In genomic region chr3:172092658-172093057, GRCh38 we compare ENCODE assay signal across 18 cellular contexts. TPM values are rescaled to one million over a fixed set of nuclear protein-coding genes. Genes with fewer than 3 reads are reported as not detected.
A peak's percentile ranks its signal among the peaks of the same experiment; 100 is the strongest.
DNase-seq lines count a peak whose midpoint lies in the region; ATAC-seq and TF ChIP-seq lines count a peak whose summit lies in the region.
"Had no signal": no experiment of that assay in that cellular context is flagged by ENCODE, and none has a peak within 500 bp of the region (broad histone marks: within the 10 kb centered on the region; RNA-seq: fewer than 3 reads in every experiment).

No MANE protein-coding gene starts in this region.

- H3K27me3 Mint-ChIP-seq in endodermal cell (ENCODE audit: insufficient read depth): no peaks in the 10 kb centered on the region

- POLR2A ChIA-PET in Panc1 (lab: Charles Lee) (interaction anchor here (1.2 kb wide), 1 partner anchor 13 kb away, joined by 9 read pairs; no protein-coding TSS in a partner anchor), GM10248 (lab: Yijun Ruan, JAX) (interaction anchor here (1.4 kb wide), 1 partner anchor 48 kb away, joined by 3 read pairs; no protein-coding TSS in a partner anchor)

- no peak overlapping the region for H3K4me3 Mint-ChIP-seq in endodermal cell
- H3K4me3 Mint-ChIP-seq: CD8-positive, alpha-beta T cell had no signal

- TF ChIP-seq CTCF in Panc1 (IDR thresholded peaks at IDR 0.05) (no peak), endodermal cell (conservative IDR thresholded peaks at IDR 0.05) (no peak), osteoblast (IDR thresholded peaks at IDR 0.05; ENCODE audit: extremely low read depth, low read depth, low read length) (no peak), GM10248 (IDR thresholded peaks at IDR 0.05; ENCODE audit: control extremely low read depth, extremely low read depth, low read depth, missing control alignments) (no peak)

- no peak overlapping the region for H3K4me3 ChIP-seq in GM23248
- no peak overlapping the region for H3K4me3 ChIP-seq in Panc1 (ENCODE audit: low read depth in 2 of 2, low read length in 2 of 2)
- no peak overlapping the region for H3K4me3 ChIP-seq in endodermal cell (ENCODE audit: low read length)
- H3K4me3 ChIP-seq in osteoblast (ENCODE audit: insufficient read depth, low read length): no peak overlapping the region
- H3K4me3 ChIP-seq in effector memory CD4-positive, alpha-beta T cell (ENCODE audit: insufficient read depth, low read depth, low read length, poor library complexity, severe bottlenecking): no peak overlapping the region
- H3K4me3 ChIP-seq: BLaER1 treated with 17β-estradiol and CSF1 and Interleukin-3, amounts not matched to agents 10 nM and 100 nM; K562; PC-9 had no signal

- no TSS peak for BruUV-seq in Panc1 (replicated peaks; lab: Mats Ljungman, UMichigan)

- CTCF ChIA-PET in Panc1 (lab: Charles Lee) (no interaction called here), GM10248 (lab: Yijun Ruan, JAX) (interaction anchor here (1.0 to 5.5 kb wide), 5 partner anchors 9 to 228 kb away, joined by 3 to 30 read pairs (median 3); no protein-coding TSS in a partner anchor)

- H3F3A ChIP-seq in GM23248 (ENCODE audit: insufficient read depth): peaks cover 89% of the 10 kb centered on the region

- 98 to 100% methylated on average over 5 of the region's 5 CpGs for WGBS in GM23248 (ENCODE audit: low coverage in 1 of 2, low lambda C conversion rate in 2 of 2, missing lambda C conversion rate in 2 of 2), 2 experiments
- 88 to 94% methylated on average over 5 of the region's 5 CpGs for WGBS in endodermal cell (ENCODE audit: insufficient coverage in 1 of 2, insufficient read length in 1 of 2), 2 experiments

- in situ Hi-C loops in GM23248 (cut with MboI): no loop called here
- in situ Hi-C loops in Panc1 (cut with HindIII; ENCODE audit: low pct_unique_long_range_greater_than_20kb, low sequenced_read_pairs): no loop called here

- H3K9me3 ChIP-seq in GM23248 (ENCODE audit: low read depth) (no peaks in the 10 kb centered on the region), Panc1 (ENCODE audit: control insufficient read depth, insufficient read depth, low read depth, low read length) (no peaks in the 10 kb centered on the region), endodermal cell (ENCODE audit: control insufficient read depth, low read length) (no peaks in the 10 kb centered on the region), osteoblast (ENCODE audit: low read depth, low read length) (no peaks in the 10 kb centered on the region)
- H3K9me3 ChIP-seq in effector memory CD4-positive, alpha-beta T cell (ENCODE audit: control insufficient read depth, low read length): no peaks in the 10 kb centered on the region

- H3K27ac ChIP-seq in GM23248 (peak overlapping the region; percentile 55), Panc1 (ENCODE audit: low read length) (peak overlapping the region; percentile 57), endodermal cell (ENCODE audit: low read depth, low read length) (no peak overlapping the region), osteoblast (ENCODE audit: low read depth, low read length) (peak overlapping the region; percentile 57)
- H3K27ac ChIP-seq in effector memory CD4-positive, alpha-beta T cell (ENCODE audit: insufficient read depth, low read length, poor library complexity, severe bottlenecking): no peak overlapping the region
- H3K27ac ChIP-seq: BLaER1 treated with 17β-estradiol and CSF1 and Interleukin-3, amounts not matched to agents 10 nM and 100 nM; PC-9 had no signal

- H3K9ac ChIP-seq in GM23248 (no peak overlapping the region), endodermal cell (ENCODE audit: extremely low read depth, low read length, poor library complexity, severe bottlenecking) (no peak overlapping the region)
- H3K9ac ChIP-seq: BLaER1 treated with 17β-estradiol and CSF1 and Interleukin-3, amounts not matched to agents 10 nM and 100 nM had no signal

- no peaks in the 10 kb centered on the region for H3K9me3 Mint-ChIP-seq in endodermal cell
- H3K9me3 Mint-ChIP-seq: CD8-positive, alpha-beta T cell had no signal

- peaks cover 41% of the 10 kb centered on the region for H3K4me1 Mint-ChIP-seq in endodermal cell

- intact Hi-C loops in Panc1 (cut with micrococcal nuclease; ENCODE audit: unreplicated experiment): no loop called here

- 0 out of 2 replicates have a peak, but pooled peaks have one; percentile 31 for ATAC-seq in Panc1
- ATAC-seq: CD8-positive, alpha-beta T cell; K562; Right ventricle myocardium inferior had no signal

- H4K20me1 ChIP-seq in GM23248 (ENCODE audit: insufficient read depth): peaks cover 21% of the 10 kb centered on the region; the same call in 1 of the 2 replicates
- peaks cover 71% of the 10 kb centered on the region for H4K20me1 ChIP-seq in osteoblast (ENCODE audit: insufficient read depth, low read length)

- H2AFZ ChIP-seq in GM23248 (no peak overlapping the region), osteoblast (ENCODE audit: low read length) (no peak overlapping the region)
- H2AFZ ChIP-seq: PC-9 had no signal

- H3K27me3 ChIP-seq in GM23248 (replicated peaks; ENCODE audit: insufficient read depth) (no peaks in the 10 kb centered on the region), Panc1 (ENCODE audit: control insufficient read depth, insufficient read depth, low read length) (no peaks in the 10 kb centered on the region), endodermal cell (ENCODE audit: control insufficient read depth, insufficient read depth, low read length, poor library complexity, severe bottlenecking) (no peaks in the 10 kb centered on the region), osteoblast (ENCODE audit: insufficient read depth, low read length) (no peaks in the 10 kb centered on the region)
- H3K27me3 ChIP-seq in effector memory CD4-positive, alpha-beta T cell (replicated peaks; ENCODE audit: control insufficient read depth, insufficient read depth, low read length, poor library complexity, severe bottlenecking): no peaks in the 10 kb centered on the region
- H3K27me3 ChIP-seq: BLaER1 treated with 17β-estradiol and CSF1 and Interleukin-3, amounts not matched to agents 10 nM and 100 nM had no signal

- H3K36me3 Mint-ChIP-seq in endodermal cell (ENCODE audit: low read depth): peaks cover 8% of the 10 kb centered on the region
- H3K36me3 Mint-ChIP-seq: CD8-positive, alpha-beta T cell had no signal

- no peaks in the 10 kb centered on the region for H3K9me2 ChIP-seq in GM23248 (ENCODE audit: insufficient read depth)

- peaks cover 100% of the 10 kb centered on the region for H3K79me2 ChIP-seq in GM23248 (ENCODE audit: insufficient read depth)
- peaks cover 95% of the 10 kb centered on the region for H3K79me2 ChIP-seq in osteoblast (ENCODE audit: insufficient read depth, low read length)

- DNase-seq in GM23248: no peak
- no peak for DNase-seq in Panc1 (ENCODE audit: low read depth, low spot score)
- no peak for DNase-seq in endodermal cell
- DNase-seq in osteoblast (ENCODE audit: insufficient read length, low spot score, missing footprints): no peak
- no peak for DNase-seq in GM10248 (ENCODE audit: extremely low spot score)
- DNase-seq in NCI-H69 (lab: John Stamatoyannopoulos, UW): no peak
- DNase-seq in effector memory CD4-positive, alpha-beta T cell: no peak
- DNase-seq: CD8-positive, alpha-beta T cell; DMS53; EL; MV-4-11; NCI-H1694 treated with DMSO at 0.1 percent for 48 hours; NCI-H2107; NCI-H510A; PC-9 had no signal

- H3K4me2 ChIP-seq in GM23248 (ENCODE audit: unreplicated experiment) (no peak overlapping the region), osteoblast (ENCODE audit: insufficient read depth, low read length) (no peak overlapping the region)
- H3K4me2 ChIP-seq: BLaER1 treated with 17β-estradiol and CSF1 and Interleukin-3, amounts not matched to agents 10 nM and 100 nM; PC-9 had no signal

- peak overlapping the region; percentile 4 for H3K27ac Mint-ChIP-seq in endodermal cell
- H3K27ac Mint-ChIP-seq: CD8-positive, alpha-beta T cell had no signal

- H3K36me3 ChIP-seq in GM23248 (ENCODE audit: low read depth): 0 out of 2 replicates have a peak, but pooled peaks cover 4% of the 10 kb centered on the region
- H3K36me3 ChIP-seq in Panc1 (ENCODE audit: control insufficient read depth, insufficient read depth, low read length): peaks cover 2% of the 10 kb centered on the region; the same call in 1 of the 2 replicates
- H3K36me3 ChIP-seq in endodermal cell (ENCODE audit: control insufficient read depth, insufficient read depth, low read length): peaks cover 19% of the 10 kb centered on the region
- no peaks in the 10 kb centered on the region for H3K36me3 ChIP-seq in osteoblast (ENCODE audit: insufficient read depth, low read length)
- no peaks in the 10 kb centered on the region for H3K36me3 ChIP-seq in effector memory CD4-positive, alpha-beta T cell (ENCODE audit: control insufficient read depth, insufficient read depth, low read length)

- peaks cover 75% of the 10 kb centered on the region for H3K4me1 ChIP-seq in GM23248 (ENCODE audit: insufficient read depth)
- peaks cover 76% of the 10 kb centered on the region for H3K4me1 ChIP-seq in Panc1 (ENCODE audit: control insufficient read depth, insufficient read depth, low read length)
- H3K4me1 ChIP-seq in endodermal cell (ENCODE audit: control insufficient read depth, insufficient read depth, low read length): peaks cover 14% of the 10 kb centered on the region
- peaks cover 52% of the 10 kb centered on the region for H3K4me1 ChIP-seq in osteoblast (ENCODE audit: insufficient read depth, low read length)
- peaks cover 3% of the 10 kb centered on the region for H3K4me1 ChIP-seq in effector memory CD4-positive, alpha-beta T cell (ENCODE audit: control insufficient read depth, insufficient read depth, low read length, poor library complexity, severe bottlenecking)

RNA-seq across cellular contexts. Expression of gene FNDC3B, which starts 53.3 kb away (rescaled TPM):
- 123 and 128 TPM in 2 replicates for total RNA-seq in GM23248 (2014; rRNA removed; shearing (Covaris generic))
- polyA plus RNA-seq in GM23248 (2016; fragmentation: Nextera tagmentation; extraction: Ambion mirVana): 85.5 and 95.7 TPM in 2 replicates
- total RNA-seq in Panc1 (2021; ENCODE audit: unreplicated experiment) (173 TPM), endodermal cell (100 to 1,000 TPM in 1 of 2 donors, 10 to 100 TPM in 1; 80.6 to 107 TPM), osteoblast (179 TPM in 2 replicates)
- polyA plus RNA-seq in Panc1 (2012; ENCODE audit: insufficient read length): 49.1 TPM
- polyA plus RNA-seq in endodermal cell (2013, experiment 1 of 2): 31.9 TPM
- 32.7 TPM for polyA plus RNA-seq in endodermal cell (2013, experiment 2 of 2)

Comparison
In these comparisons a context has a peak if more than half of its experiments do, and no peak if none do; other contexts are left out.
1. H3K27ac ChIP-seq: peak in GM23248 (single experiment), Panc1 (single experiment) and osteoblast (single experiment); none in endodermal cell (single experiment) and effector memory CD4-positive, alpha-beta T cell (single experiment).